1 cellular context compared by ENCODE assay signal in genomic region chr11:18698341-18699268, GRCh38.
TF ChIP-seq lines count a peak whose summit lies in the region.

A gene with protein sequence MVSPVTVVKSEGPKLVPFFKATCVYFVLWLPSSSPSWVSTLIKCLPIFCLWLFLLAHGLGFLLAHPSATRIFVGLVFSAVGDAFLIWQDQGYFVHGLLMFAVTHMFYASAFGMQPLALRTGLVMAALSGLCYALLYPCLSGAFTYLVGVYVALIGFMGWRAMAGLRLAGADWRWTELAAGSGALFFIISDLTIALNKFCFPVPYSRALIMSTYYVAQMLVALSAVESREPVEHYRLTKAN (plus strand): TSS chr11:18698779. CDS start chr11:18698887, 108 bp downstream.

TF ChIP-seq in HepG2, 621 proteins besides CTCF, POLR2A, EP300 and RAD21 (continued from another document and continues in another):
- TF ChIP-seq, protein P1, sequence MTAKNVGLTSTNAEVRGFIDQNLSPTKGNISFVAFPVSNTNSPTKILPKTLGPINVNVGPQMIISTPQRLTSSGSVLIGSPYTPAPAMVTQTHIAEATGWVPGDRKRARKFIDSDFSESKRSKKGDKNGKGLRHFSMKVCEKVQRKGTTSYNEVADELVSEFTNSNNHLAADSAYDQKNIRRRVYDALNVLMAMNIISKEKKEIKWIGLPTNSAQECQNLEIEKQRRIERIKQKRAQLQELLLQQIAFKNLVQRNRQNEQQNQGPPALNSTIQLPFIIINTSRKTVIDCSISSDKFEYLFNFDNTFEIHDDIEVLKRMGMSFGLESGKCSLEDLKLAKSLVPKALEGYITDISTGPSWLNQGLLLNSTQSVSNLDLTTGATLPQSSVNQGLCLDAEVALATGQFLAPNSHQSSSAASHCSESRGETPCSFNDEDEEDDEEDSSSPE (CRISPR knock-in tag; IDR thresholded peaks at IDR 0.05): 0 out of 2 replicates have a peak, but pooled peaks have one; percentile 19
- no peak for TF ChIP-seq MAFK (conservative IDR thresholded peaks at IDR 0.05 in 1 of 2, IDR thresholded peaks at IDR 0.05 in 1 of 2; ENCODE audit: low read length in 2 of 2)
- no peak for TF ChIP-seq ZNF619 (CRISPR knock-in tag; IDR thresholded peaks at IDR 0.05)
- peak; percentile 18; the same call in 1 of the 2 replicates for TF ChIP-seq ZNF609 (CRISPR knock-in tag; IDR thresholded peaks at IDR 0.05; ENCODE audit: borderline replicate concordance)
- TF ChIP-seq NPAS2 (CRISPR knock-in tag; IDR thresholded peaks at IDR 0.05; ENCODE audit: borderline replicate concordance): no peak
- TF ChIP-seq ZNF784 (CRISPR knock-in tag; IDR thresholded peaks at IDR 0.05; ENCODE audit: borderline replicate concordance): 0 out of 2 replicates have a peak, but pooled peaks have one; percentile 36
- peak; percentile 99 for TF ChIP-seq CREB1 (IDR thresholded peaks at IDR 0.05)
- no peak for TF ChIP-seq CREB1 (CRISPR knock-in tag; IDR thresholded peaks at IDR 0.05)
- TF ChIP-seq ZNF776 (CRISPR knock-in tag; IDR thresholded peaks at IDR 0.05): 0 out of 2 replicates have a peak, but pooled peaks have one; percentile 34
- no peak for TF ChIP-seq ZNF207 (IDR thresholded peaks at IDR 0.05; ENCODE audit: borderline replicate concordance)
- TF ChIP-seq ERF (CRISPR knock-in tag; IDR thresholded peaks at IDR 0.05): 0 out of 2 replicates have a peak, but pooled peaks have one; percentile 25
- TF ChIP-seq CERS6 (CRISPR knock-in tag; IDR thresholded peaks at IDR 0.05): no peak
- no peak for TF ChIP-seq ZNF597 (CRISPR knock-in tag; IDR thresholded peaks at IDR 0.05)
- no peak for TF ChIP-seq ZNF558 (CRISPR knock-in tag; IDR thresholded peaks at IDR 0.05; ENCODE audit: borderline replicate concordance)
- peak; percentile 33 for TF ChIP-seq GABPB1 (CRISPR knock-in tag; IDR thresholded peaks at IDR 0.05)
- TF ChIP-seq ZNF574 (CRISPR knock-in tag; IDR thresholded peaks at IDR 0.05): 0 out of 2 replicates have a peak, but pooled peaks have one; percentile 34
- no peak for TF ChIP-seq ZNF383 (CRISPR knock-in tag; IDR thresholded peaks at IDR 0.05; ENCODE audit: borderline replicate concordance)
- TF ChIP-seq, protein P2, sequence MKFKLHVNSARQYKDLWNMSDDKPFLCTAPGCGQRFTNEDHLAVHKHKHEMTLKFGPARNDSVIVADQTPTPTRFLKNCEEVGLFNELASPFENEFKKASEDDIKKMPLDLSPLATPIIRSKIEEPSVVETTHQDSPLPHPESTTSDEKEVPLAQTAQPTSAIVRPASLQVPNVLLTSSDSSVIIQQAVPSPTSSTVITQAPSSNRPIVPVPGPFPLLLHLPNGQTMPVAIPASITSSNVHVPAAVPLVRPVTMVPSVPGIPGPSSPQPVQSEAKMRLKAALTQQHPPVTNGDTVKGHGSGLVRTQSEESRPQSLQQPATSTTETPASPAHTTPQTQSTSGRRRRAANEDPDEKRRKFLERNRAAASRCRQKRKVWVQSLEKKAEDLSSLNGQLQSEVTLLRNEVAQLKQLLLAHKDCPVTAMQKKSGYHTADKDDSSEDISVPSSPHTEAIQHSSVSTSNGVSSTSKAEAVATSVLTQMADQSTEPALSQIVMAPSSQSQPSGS (CRISPR knock-in tag; IDR thresholded peaks at IDR 0.05): no peak
- peak; percentile 24; the same call in 1 of the 2 replicates for TF ChIP-seq ZNF547 (CRISPR knock-in tag; IDR thresholded peaks at IDR 0.05)
- peak; percentile 63; the same call in 1 of the 2 replicates for TF ChIP-seq FOXK1 (CRISPR knock-in tag; IDR thresholded peaks at IDR 0.05; ENCODE audit: borderline replicate concordance, low read depth)
- peak; percentile 71; the same call in 1 of the 2 replicates for TF ChIP-seq NCOR1 (IDR thresholded peaks at IDR 0.05; ENCODE audit: borderline replicate concordance, low read length)
- TF ChIP-seq PCBP1 (IDR thresholded peaks at IDR 0.05; ENCODE audit: borderline replicate concordance, low read depth, low read length): no peak
- TF ChIP-seq NR2F6 (IDR thresholded peaks at IDR 0.05): peak; percentile 34; the same call in 1 of the 2 replicates
- peak; percentile 73 for TF ChIP-seq NR2F6 (CRISPR knock-in tag; IDR thresholded peaks at IDR 0.05)
- 0 out of 2 replicates have a peak, but pooled peaks have one; percentile 32 for TF ChIP-seq SP4 (CRISPR knock-in tag; IDR thresholded peaks at IDR 0.05)
- TF ChIP-seq ZNF674 (CRISPR knock-in tag; IDR thresholded peaks at IDR 0.05; ENCODE audit: low read depth): no peak
- no peak for TF ChIP-seq ZNF20 (CRISPR knock-in tag; IDR thresholded peaks at IDR 0.05)
- TF ChIP-seq TBL1XR1 (IDR thresholded peaks at IDR 0.05; ENCODE audit: borderline replicate concordance, low read length, partially characterized antibody): peak; percentile 87
- TF ChIP-seq ZNF891 (CRISPR knock-in tag; IDR thresholded peaks at IDR 0.05): peak; percentile 29; the same call in 1 of the 2 replicates
- 0 out of 2 replicates have a peak, but pooled peaks have one; percentile 11 for TF ChIP-seq KDM3A (CRISPR knock-in tag; IDR thresholded peaks at IDR 0.05; ENCODE audit: low read depth)
- TF ChIP-seq, protein P3, sequence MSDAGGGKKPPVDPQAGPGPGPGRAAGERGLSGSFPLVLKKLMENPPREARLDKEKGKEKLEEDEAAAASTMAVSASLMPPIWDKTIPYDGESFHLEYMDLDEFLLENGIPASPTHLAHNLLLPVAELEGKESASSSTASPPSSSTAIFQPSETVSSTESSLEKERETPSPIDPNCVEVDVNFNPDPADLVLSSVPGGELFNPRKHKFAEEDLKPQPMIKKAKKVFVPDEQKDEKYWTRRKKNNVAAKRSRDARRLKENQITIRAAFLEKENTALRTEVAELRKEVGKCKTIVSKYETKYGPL (CRISPR knock-in tag; IDR thresholded peaks at IDR 0.05): no peak
- TF ChIP-seq NFYC (CRISPR knock-in tag; IDR thresholded peaks at IDR 0.05): peak; percentile 59
- peak; percentile 51; the same call in 1 of the 2 replicates for TF ChIP-seq NFYB (CRISPR knock-in tag; IDR thresholded peaks at IDR 0.05)
- TF ChIP-seq ZMYM4 (CRISPR knock-in tag; IDR thresholded peaks at IDR 0.05): peak; percentile 57; the same call in 1 of the 2 replicates
- TF ChIP-seq RXRA (CRISPR knock-in tag; IDR thresholded peaks at IDR 0.05): peak; percentile 97
- TF ChIP-seq GATAD2A (CRISPR knock-in tag; IDR thresholded peaks at IDR 0.05): peak; percentile 33; the same call in 1 of the 2 replicates
- TF ChIP-seq GABPA (IDR thresholded peaks at IDR 0.05; ENCODE audit: low read depth, low read length): no peak
- no peak for TF ChIP-seq GABPA (CRISPR knock-in tag; IDR thresholded peaks at IDR 0.05; ENCODE audit: low read depth)
- TF ChIP-seq, protein P4, sequence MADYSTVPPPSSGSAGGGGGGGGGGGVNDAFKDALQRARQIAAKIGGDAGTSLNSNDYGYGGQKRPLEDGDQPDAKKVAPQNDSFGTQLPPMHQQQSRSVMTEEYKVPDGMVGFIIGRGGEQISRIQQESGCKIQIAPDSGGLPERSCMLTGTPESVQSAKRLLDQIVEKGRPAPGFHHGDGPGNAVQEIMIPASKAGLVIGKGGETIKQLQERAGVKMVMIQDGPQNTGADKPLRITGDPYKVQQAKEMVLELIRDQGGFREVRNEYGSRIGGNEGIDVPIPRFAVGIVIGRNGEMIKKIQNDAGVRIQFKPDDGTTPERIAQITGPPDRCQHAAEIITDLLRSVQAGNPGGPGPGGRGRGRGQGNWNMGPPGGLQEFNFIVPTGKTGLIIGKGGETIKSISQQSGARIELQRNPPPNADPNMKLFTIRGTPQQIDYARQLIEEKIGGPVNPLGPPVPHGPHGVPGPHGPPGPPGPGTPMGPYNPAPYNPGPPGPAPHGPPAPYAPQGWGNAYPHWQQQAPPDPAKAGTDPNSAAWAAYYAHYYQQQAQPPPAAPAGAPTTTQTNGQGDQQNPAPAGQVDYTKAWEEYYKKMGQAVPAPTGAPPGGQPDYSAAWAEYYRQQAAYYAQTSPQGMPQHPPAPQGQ (CRISPR knock-in tag; IDR thresholded peaks at IDR 0.05; ENCODE audit: borderline replicate concordance): no peak
- no peak for TF ChIP-seq ARNT2 (CRISPR knock-in tag; IDR thresholded peaks at IDR 0.05; ENCODE audit: low read depth)
- TF ChIP-seq IKZF5 (CRISPR knock-in tag; IDR thresholded peaks at IDR 0.05): 0 out of 2 replicates have a peak, but pooled peaks have one; percentile 35
- TF ChIP-seq FOXA3 (CRISPR knock-in tag; IDR thresholded peaks at IDR 0.05): peak; percentile 41
- peak; percentile 65; the same call in 1 of the 2 replicates for TF ChIP-seq MTA1 (CRISPR knock-in tag; IDR thresholded peaks at IDR 0.05; ENCODE audit: borderline replicate concordance)
- TF ChIP-seq BCL6 (CRISPR knock-in tag; IDR thresholded peaks at IDR 0.05): peak; percentile 79
- peak; percentile 43; the same call in 1 of the 2 replicates for TF ChIP-seq KLF6 (CRISPR knock-in tag; IDR thresholded peaks at IDR 0.05)
- TF ChIP-seq RARA (CRISPR knock-in tag; IDR thresholded peaks at IDR 0.05): peak; percentile 98
